Comparison of ENCODE assay signal across 16 cellular contexts in genomic region chr5:196350-196749, GRCh38. TPM values are rescaled to one million over a fixed set of nuclear protein-coding genes. Genes with fewer than 3 reads are reported as not detected.
A peak's percentile ranks its signal among the peaks of the same experiment; 100 is the strongest.
DNase-seq lines count a peak whose midpoint lies in the region; ATAC-seq and TF ChIP-seq lines count a peak whose summit lies in the region.
"Had no signal": no experiment of that assay in that cellular context is flagged by ENCODE, and none has a peak within 500 bp of the region (broad histone marks: within the 10 kb centered on the region; RNA-seq: fewer than 3 reads in every experiment).

No MANE protein-coding gene starts in this region.

- TF ChIP-seq CTCF in left ventricle myocardium inferior (IDR thresholded peaks at IDR 0.05; ENCODE audit: borderline replicate concordance) (no peak), heart right ventricle (IDR thresholded peaks at IDR 0.05) (no peak), RWPE1 (conservative IDR thresholded peaks at IDR 0.05; ENCODE audit: low read depth) (no peak), lower lobe of right lung (IDR thresholded peaks at IDR 0.05) (no peak), upper lobe of right lung (IDR thresholded peaks at IDR 0.05) (no peak)

- intact Hi-C loops in left ventricle myocardium inferior (cut with micrococcal nuclease) (no loop called here), heart right ventricle (cut with DNase I) (no loop called here), lower lobe of right lung (cut with DNase I) (no loop called here), upper lobe of right lung (cut with DNase I) (no loop called here)

- H3K4me1 ChIP-seq in left ventricle myocardium inferior, result peaks cover 57% of the 10 kb centered on the region
- peaks cover 0 to 71% (median 8%) of the 10 kb centered on the region in 9 donors for H3K4me1 ChIP-seq in heart right ventricle
- H3K4me1 ChIP-seq in lower lobe of right lung, result no peaks in the 10 kb centered on the region
- H3K4me1 ChIP-seq in upper lobe of right lung, result peaks cover 1% of the 10 kb centered on the region

- peaks cover 6% of the 10 kb centered on the region for H3K27me3 ChIP-seq in left ventricle myocardium inferior (ENCODE audit: low read depth)
- peaks cover 0 to 11% (median 7%) of the 10 kb centered on the region in 7 donors for H3K27me3 ChIP-seq in heart right ventricle
- H3K27me3 ChIP-seq in lower lobe of right lung (ENCODE audit: low read depth), result peaks cover 10% of the 10 kb centered on the region
- peaks cover 8% of the 10 kb centered on the region for H3K27me3 ChIP-seq in upper lobe of right lung

- H3K9me3 ChIP-seq in left ventricle myocardium inferior (replicated peaks) (no peaks in the 10 kb centered on the region), heart right ventricle (no peaks in the 10 kb centered on the region), lower lobe of right lung (no peaks in the 10 kb centered on the region), upper lobe of right lung (no peaks in the 10 kb centered on the region)

- no peak for ATAC-seq in heart right ventricle
- no peak for ATAC-seq in lower lobe of right lung
- ATAC-seq in upper lobe of right lung, result no peak
- ATAC-seq in GM18873 (IDR thresholded peaks at IDR 0.05; ENCODE audit: low FRiP score, unreplicated experiment), result no peak

- H3K4me3 ChIP-seq in left ventricle myocardium inferior (peak overlapping the region; percentile 41), heart right ventricle (no peak overlapping the region), lower lobe of right lung (no peak overlapping the region), upper lobe of right lung (no peak overlapping the region)

- DNase-seq in left ventricle myocardium inferior (no peak), heart right ventricle (no peak), RWPE1 (ENCODE audit: low spot score) (no peak), lower lobe of right lung (peak; percentile 9), upper lobe of right lung (peak; percentile 27), ureter (ENCODE audit: low spot score) (no peak)
- DNase-seq: CD8-positive, alpha-beta memory T cell; NCI-H1092; NCI-H1436 treated with DMSO at 0.1 percent for 48 hours; NCI-H2029; NCI-H345; NCI-H526 had no signal

- CTCF ChIA-PET in RWPE1 (lab: Yijun Ruan, JAX), result interaction anchor here (0.6 kb wide), 1 partner anchor 89 kb away, joined by 7 read pairs; no protein-coding TSS in a partner anchor

- H3K27ac ChIP-seq in left ventricle myocardium inferior (replicated peaks) (peak overlapping the region; percentile 95), heart right ventricle (peak overlapping the region in 5 of 10 donors; percentile 15 to 90 (median 22)), RWPE1 (peak overlapping the region; percentile 29; the same call in 1 of the 2 replicates), lower lobe of right lung (no peak overlapping the region), upper lobe of right lung (no peak overlapping the region)

- POLR2A ChIA-PET in RWPE1 (lab: Yijun Ruan, JAX; ENCODE audit: low non-redundant PET), result no interaction called here

- peaks cover 4% of the 10 kb centered on the region for H3K36me3 ChIP-seq in left ventricle myocardium inferior
- peaks cover 0 to 4% (median 0%) of the 10 kb centered on the region in 9 donors for H3K36me3 ChIP-seq in heart right ventricle
- H3K36me3 ChIP-seq in lower lobe of right lung, result no peaks in the 10 kb centered on the region
- no peaks in the 10 kb centered on the region for H3K36me3 ChIP-seq in upper lobe of right lung

- 58 to 74% methylated on average over 9 to 10 of the region's 10 CpGs for WGBS in heart right ventricle, 2 donors

RNA-seq across cellular contexts. Expression of gene LRRC14B, which starts 5.1 kb away (rescaled TPM):
- total RNA-seq in left ventricle myocardium inferior (93.4 TPM), heart right ventricle (10 to 100 TPM; 27.4 to 96.6 (median 58.3) TPM), lower lobe of right lung (not detected), upper lobe of right lung (not detected), ureter (not detected)
- polyA plus RNA-seq in heart right ventricle, result 10 to 100 TPM in 1 of 2 donors, 1 to 10 TPM in 1; 2.6 to 16.0 TPM
- total RNA-seq: CD8-positive, alpha-beta memory T cell; H4; M059J; SK-MEL-5 had no signal
- polyA plus RNA-seq: CD8-positive, alpha-beta memory T cell had no signal

RNA-seq across cellular contexts. Expression of gene CCDC127, which starts 21.6 kb away (rescaled TPM):
- total RNA-seq in left ventricle myocardium inferior (7.9 TPM), heart right ventricle (10 to 100 TPM in 1 of 10 donors, 1 to 10 TPM in 9; 5.0 to 10.4 (median 7.7) TPM), lower lobe of right lung (4.9 TPM), upper lobe of right lung (5.5 TPM), ureter (3.6 TPM)
- polyA plus RNA-seq in heart right ventricle, result 1 to 10 TPM; 3.8 to 4.3 TPM

RNA-seq across cellular contexts. Expression of gene SDHA, which starts 21.8 kb away (rescaled TPM):
- total RNA-seq in left ventricle myocardium inferior (757 TPM), heart right ventricle (100 to 1,000 TPM; 557 to 897 (median 823) TPM), lower lobe of right lung (89.6 TPM), upper lobe of right lung (94.0 TPM), ureter (98.2 TPM)
- polyA plus RNA-seq in heart right ventricle, result 100 to 1,000 TPM; 317 to 636 TPM

Comparison
In these comparisons a context has a peak if more than half of its experiments do, and no peak if none do; other contexts are left out.
1. DNase-seq: peak in lower lobe of right lung (single experiment) and upper lobe of right lung (single experiment); none in left ventricle myocardium inferior (single experiment), heart right ventricle (0 of 2), RWPE1 (single experiment) and ureter (single experiment).
2. H3K27ac ChIP-seq: peak in left ventricle myocardium inferior (single experiment) and RWPE1 (single experiment); none in lower lobe of right lung (single experiment) and upper lobe of right lung (single experiment).
3. RNA of gene LRRC14B, which starts 5.1 kb away (total RNA-seq): 93.4 TPM in left ventricle myocardium inferior (single experiment) and 27.4 to 96.6 TPM in heart right ventricle; not detected in upper lobe of right lung (single experiment), not detected in lower lobe of right lung (single experiment) and not detected in ureter (single experiment); every median in the first group is over 10 times any median in the second.